ENCODE assay signal across 1 cellular context in the genomic region with DNA sequence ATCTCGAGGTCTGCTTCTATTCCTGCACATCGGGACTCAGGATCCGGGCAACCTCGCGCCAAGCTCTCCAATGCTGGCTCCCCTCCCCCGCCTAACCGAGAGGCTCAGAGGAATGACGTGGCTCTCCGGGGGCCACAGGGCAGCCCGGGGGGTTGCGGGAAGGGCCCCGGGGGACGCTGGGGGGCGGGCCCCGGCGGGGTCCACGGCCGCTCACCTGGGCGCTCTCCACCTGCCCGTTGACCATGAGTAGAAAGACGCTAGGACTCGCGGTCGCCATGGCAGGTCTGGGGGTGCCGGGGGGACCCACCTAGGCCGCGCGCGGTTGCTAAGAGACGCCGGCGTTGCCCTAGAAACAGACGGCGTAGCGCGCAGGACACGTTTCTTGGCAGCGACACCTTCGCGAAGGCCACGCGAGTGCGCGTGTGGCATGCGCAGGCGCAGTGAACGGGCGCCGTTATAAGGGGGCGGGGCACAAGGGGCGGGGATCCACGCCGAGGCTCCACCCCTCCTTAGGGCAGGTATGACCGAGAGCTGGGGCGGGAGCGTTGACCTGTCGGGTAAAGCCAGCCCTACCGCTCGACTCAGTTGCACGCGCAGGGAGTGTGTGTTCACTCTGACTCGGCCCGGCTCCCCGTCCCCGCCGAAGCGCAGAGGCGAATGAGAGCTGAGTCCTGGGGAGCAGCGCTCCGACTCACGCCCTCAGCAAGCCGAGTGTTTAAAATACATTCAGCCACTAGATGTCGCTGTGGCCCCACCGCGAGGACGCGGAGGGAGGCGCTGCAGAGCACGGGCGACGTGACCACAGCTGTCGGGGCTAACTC.
TF ChIP-seq lines count a peak whose summit lies in the region.

Gene B9D1 (minus strand): TSS at position 431 of the 821 bp plus-strand sequence. CDS start 154 bp downstream, at position 277.

TF ChIP-seq in WTC11, 78 proteins besides CTCF, POLR2A, EP300 and RAD21 (continued from another document):
- no peak for TF ChIP-seq AR (CRISPR knock-in tag; IDR thresholded peaks at IDR 0.05)
- no peak for TF ChIP-seq CBFB (CRISPR knock-in tag; IDR thresholded peaks at IDR 0.05; ENCODE audit: low read depth)
- no peak for TF ChIP-seq AFF4 (CRISPR knock-in tag; IDR thresholded peaks at IDR 0.05; ENCODE audit: borderline replicate concordance)
- TF ChIP-seq, protein P1, sequence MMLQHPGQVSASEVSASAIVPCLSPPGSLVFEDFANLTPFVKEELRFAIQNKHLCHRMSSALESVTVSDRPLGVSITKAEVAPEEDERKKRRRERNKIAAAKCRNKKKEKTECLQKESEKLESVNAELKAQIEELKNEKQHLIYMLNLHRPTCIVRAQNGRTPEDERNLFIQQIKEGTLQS (CRISPR knock-in tag; conservative IDR thresholded peaks at IDR 0.05), result no peak
- TF ChIP-seq ZNF396 (CRISPR knock-in tag; IDR thresholded peaks at IDR 0.05; ENCODE audit: borderline replicate concordance), result no peak
TF ChIP-seq in WTC11: peak in this region for 18.
